Comparison of ENCODE assay signal across 34 cellular contexts in the genomic region with DNA sequence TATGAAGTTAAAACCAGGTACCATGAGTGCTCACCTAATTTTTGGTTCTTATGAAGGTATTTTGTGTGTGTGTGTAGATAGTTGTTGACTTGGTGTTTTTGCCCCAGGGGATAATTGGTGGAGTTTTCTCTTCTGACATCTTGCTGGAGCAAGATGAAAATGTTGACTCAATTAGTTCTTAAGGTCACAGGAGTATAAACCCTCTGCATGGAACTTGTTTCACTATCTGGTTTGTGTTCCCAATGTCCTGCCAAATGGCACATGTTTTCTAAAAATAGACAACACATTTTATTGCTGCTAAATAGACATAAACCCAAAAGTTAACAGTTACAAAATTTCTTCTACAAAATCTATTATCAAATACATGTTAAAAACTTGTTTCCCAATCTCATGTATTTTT.
"Had no signal": no experiment of that assay in that cellular context is flagged by ENCODE, and none has a peak within 500 bp of the region (broad histone marks: within the 10 kb centered on the region; RNA-seq: fewer than 3 reads in every experiment).

No MANE protein-coding gene starts in this region.

- H3K27ac ChIP-seq: cardiac muscle cell, Peyer's patch, VCaP had no signal

- H3K27me3 Mint-ChIP-seq: activated B cell treated with CpG ODN at 0.5 μM for 24 hours; activated CD4-positive, alpha-beta memory T cell treated with anti-CD3 and anti-CD28 coated beads, Interleukin-2, amount 10 ng/mL, durations not matched to agents 7 days and 5 days; activated CD8-positive, alpha-beta memory T cell treated with anti-CD3 and anti-CD28 coated beads, Interleukin-2, amount 10 ng/mL, durations not matched to agents 7 days and 5 days; activated naive CD4-positive, alpha-beta T cell treated with anti-CD3 and anti-CD28 coated beads, Interleukin-2, amount 50 U/mL, for 24 hours; activated naive CD8-positive, alpha-beta T cell treated with anti-CD3 and anti-CD28 coated beads, Interleukin-2, amount 10 ng/mL, durations not matched to agents 7 days and 5 days had no signal

- H3K4me3 ChIP-seq: ascending aorta, cardiac muscle cell, Peyer's patch had no signal

- H3K4me3 Mint-ChIP-seq: activated B cell treated with CpG ODN at 0.5 μM for 24 hours; activated CD4-positive, alpha-beta memory T cell treated with anti-CD3 and anti-CD28 coated beads, Interleukin-2, amount 10 ng/mL, durations not matched to agents 7 days and 5 days; activated CD8-positive, alpha-beta memory T cell treated with anti-CD3 and anti-CD28 coated beads, Interleukin-2, amount 10 ng/mL, durations not matched to agents 7 days and 5 days; activated naive CD4-positive, alpha-beta T cell treated with anti-CD3 and anti-CD28 coated beads, Interleukin-2, amount 50 U/mL, for 24 hours; activated naive CD8-positive, alpha-beta T cell treated with anti-CD3 and anti-CD28 coated beads, Interleukin-2, amount 10 ng/mL, durations not matched to agents 7 days and 5 days; activated T-cell treated with anti-CD3 and anti-CD28 coated beads, Interleukin-2, amount 50 U/mL, for 72 hours had no signal

- H3K9me3 ChIP-seq: Peyer's patch had no signal

- H3K4me1 ChIP-seq: Peyer's patch had no signal

- H3K36me3 Mint-ChIP-seq: activated CD8-positive, alpha-beta memory T cell treated with anti-CD3 and anti-CD28 coated beads, Interleukin-2, amount 10 ng/mL, durations not matched to agents 7 days and 5 days; activated naive CD4-positive, alpha-beta T cell treated with anti-CD3 and anti-CD28 coated beads, Interleukin-2, amount 50 U/mL, for 24 hours; activated naive CD8-positive, alpha-beta T cell treated with anti-CD3 and anti-CD28 coated beads, Interleukin-2, amount 10 ng/mL, durations not matched to agents 7 days and 5 days had no signal

- ATAC-seq: activated CD8-positive, alpha-beta memory T cell treated with anti-CD3 and anti-CD28 coated beads, Interleukin-2, amount 10 ng/mL, durations not matched to agents 7 days and 5 days; activated T-cell treated with anti-CD3 and anti-CD28 coated beads, Interleukin-2, amount 50 U/mL, for 72 hours; PC-3 had no signal

- H3K4me1 Mint-ChIP-seq: activated B cell treated with CpG ODN at 0.5 μM for 24 hours; activated CD4-positive, alpha-beta memory T cell treated with anti-CD3 and anti-CD28 coated beads, Interleukin-2, amount 10 ng/mL, durations not matched to agents 7 days and 5 days; activated CD8-positive, alpha-beta memory T cell treated with anti-CD3 and anti-CD28 coated beads, Interleukin-2, amount 10 ng/mL, durations not matched to agents 7 days and 5 days; activated naive CD4-positive, alpha-beta T cell treated with anti-CD3 and anti-CD28 coated beads, Interleukin-2, amount 50 U/mL, for 24 hours; activated naive CD8-positive, alpha-beta T cell treated with anti-CD3 and anti-CD28 coated beads, Interleukin-2, amount 10 ng/mL, durations not matched to agents 7 days and 5 days had no signal

- H3K27me3 ChIP-seq: ascending aorta, cardiac muscle cell, Peyer's patch had no signal

- H3K27ac Mint-ChIP-seq: activated B cell treated with CpG ODN at 0.5 μM for 24 hours; activated CD4-positive, alpha-beta memory T cell treated with anti-CD3 and anti-CD28 coated beads, Interleukin-2, amount 10 ng/mL, durations not matched to agents 7 days and 5 days; activated CD8-positive, alpha-beta memory T cell treated with anti-CD3 and anti-CD28 coated beads, Interleukin-2, amount 10 ng/mL, durations not matched to agents 7 days and 5 days; activated naive CD4-positive, alpha-beta T cell treated with anti-CD3 and anti-CD28 coated beads, Interleukin-2, amount 50 U/mL, for 24 hours; activated naive CD8-positive, alpha-beta T cell treated with anti-CD3 and anti-CD28 coated beads, Interleukin-2, amount 10 ng/mL, durations not matched to agents 7 days and 5 days; activated T-cell treated with anti-CD3 and anti-CD28 coated beads, Interleukin-2, amount 50 U/mL, for 72 hours; activated T-helper 2 cell treated with anti-CD3 and anti-CD28 coated beads, Interferon-gamma antibody, Interleukin-2, Interleukin-4, amounts not matched to agents 10 μg/mL and 5 μg/mL and 100 μg/mL, durations not matched to agents 14 hours and 24 hours and 36 hours had no signal

- H3K36me3 ChIP-seq: ascending aorta, cardiac muscle cell, Peyer's patch had no signal

- DNase-seq: activated B cell treated with CpG ODN at 0.5 μM for 24 hours; activated CD4-positive, alpha-beta memory T cell treated with anti-CD3 and anti-CD28 coated beads, Interleukin-2, amount 10 ng/mL, durations not matched to agents 7 days and 5 days; activated CD4-positive, alpha-beta T cell treated with anti-CD3 and anti-CD28 coated beads for 1 hour; activated CD4-positive, alpha-beta T cell treated with anti-CD3 and anti-CD28 coated beads for 48 hours; activated CD8-positive, alpha-beta memory T cell treated with anti-CD3 and anti-CD28 coated beads for 24 hours; activated CD8-positive, alpha-beta memory T cell treated with anti-CD3 and anti-CD28 coated beads, Interleukin-2, amount 10 ng/mL, durations not matched to agents 7 days and 5 days; activated CD8-positive, alpha-beta memory T cell treated with anti-CD3 and anti-CD28 coated beads, Interleukin-2, amount 50 U/mL, for 48 hours; activated gamma-delta T cell; activated naive CD4-positive, alpha-beta T cell treated with Interleukin-2 at 50 U/mL for 16 hours; activated naive CD8-positive, alpha-beta T cell treated with anti-CD3 and anti-CD28 coated beads, Interleukin-2, amount 10 ng/mL, durations not matched to agents 7 days and 5 days; activated T-cell treated with anti-CD3 and anti-CD28 coated beads, Interleukin-2, amount 50 U/mL, for 72 hours; amygdala; Kasumi-1; KG1; MM.1S; MV-4-11; NCI-H1092; NCI-H1436 treated with DMSO at 0.1 percent for 48 hours; NCI-H1694 treated with DMSO at 0.1 percent for 48 hours; NCI-H2029; NCI-H345; NCI-H524 treated with DMSO at 0.1 percent for 48 hours; PC-3; Peyer's patch; RPMI8226; SW 1271; T-helper 1 cell; T-helper 2 cell; T-helper 9 cell had no signal
